Comparison of ENCODE assay signal across 26 cellular contexts in the genomic region with DNA sequence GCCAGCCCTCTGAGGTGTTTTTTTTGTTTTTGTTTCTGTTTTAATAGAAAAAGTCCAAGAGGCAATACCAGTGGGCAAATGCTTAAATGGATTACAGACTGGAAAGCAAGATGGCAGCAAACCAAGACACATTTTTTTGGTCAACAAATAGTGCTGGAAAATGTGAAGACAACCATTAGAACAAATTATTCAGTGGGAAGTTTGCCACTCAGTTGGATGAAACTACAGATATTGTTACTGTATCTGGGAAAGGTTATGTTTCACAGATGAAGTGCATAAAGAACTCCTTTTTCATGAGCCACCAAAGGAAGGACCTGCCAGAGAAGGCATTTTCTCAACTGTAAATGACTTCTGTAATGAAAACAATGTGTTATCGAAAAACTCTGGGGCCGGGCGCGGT.
"Had no signal": no experiment of that assay in that cellular context is flagged by ENCODE, and none has a peak within 500 bp of the region (broad histone marks: within the 10 kb centered on the region; RNA-seq: fewer than 3 reads in every experiment).

No MANE protein-coding gene starts in this region.

- DNase-seq: activated CD4-positive, alpha-beta memory T cell treated with anti-CD3 and anti-CD28 coated beads for 36 hours; activated CD4-positive, alpha-beta T cell treated with anti-CD3 and anti-CD28 coated beads, Interleukin-2, amount 10 ng/mL, durations not matched to agents 7 days and 5 days; activated CD4-positive, CD25-positive, alpha-beta regulatory T cell; activated CD8-positive, alpha-beta memory T cell treated with anti-CD3 and anti-CD28 coated beads for 24 hours; activated effector memory CD4-positive, alpha-beta T cell treated with anti-CD3 and anti-CD28 coated beads, Interleukin-2, amount 50 U/mL, for 16 hours; activated naive CD4-positive, alpha-beta T cell treated with Interleukin-2 at 50 U/mL for 16 hours; activated naive CD8-positive, alpha-beta T cell treated with anti-CD3 and anti-CD28 coated beads, Interleukin-2, amount 50 U/mL, for 24 hours; activated T-cell treated with anti-CD3 and anti-CD28 coated beads, Interleukin-2, amount 50 U/mL, for 4 hours; amniotic stem cell; caudate nucleus; Kasumi-1; NCI-H1092; NCI-H1930; NCI-H2107; NCI-H2171 treated with DMSO at 0.1 percent for 48 hours; NCI-H226; NCI-H526 treated with DMSO at 0.1 percent for 48 hours; NCI-H82; SIG-M5; T-cell; T-helper 2 cell; T1000 had no signal

- H3K4me3 ChIP-seq: ascending aorta, breast epithelium had no signal

- ATAC-seq: activated naive CD4-positive, alpha-beta T cell treated with anti-CD3 and anti-CD28 coated beads, Interleukin-2, amount 50 U/mL, for 72 hours; activated naive CD8-positive, alpha-beta T cell treated with anti-CD3 and anti-CD28 coated beads, Interleukin-2, amount 50 U/mL, for 24 hours; activated T-cell treated with anti-CD3 and anti-CD28 coated beads, Interleukin-2, amount 50 U/mL, for 4 hours; T-cell had no signal

- H3K27ac ChIP-seq: ascending aorta, breast epithelium, VCaP had no signal

- H3K36me3 ChIP-seq: ascending aorta, breast epithelium had no signal

- H3K4me1 ChIP-seq: ascending aorta, breast epithelium had no signal

- H3K27me3 ChIP-seq: ascending aorta, breast epithelium had no signal

- H3K9me3 ChIP-seq: ascending aorta, breast epithelium had no signal
